ENCODE assay signal across 1 cellular context in the genomic region with DNA sequence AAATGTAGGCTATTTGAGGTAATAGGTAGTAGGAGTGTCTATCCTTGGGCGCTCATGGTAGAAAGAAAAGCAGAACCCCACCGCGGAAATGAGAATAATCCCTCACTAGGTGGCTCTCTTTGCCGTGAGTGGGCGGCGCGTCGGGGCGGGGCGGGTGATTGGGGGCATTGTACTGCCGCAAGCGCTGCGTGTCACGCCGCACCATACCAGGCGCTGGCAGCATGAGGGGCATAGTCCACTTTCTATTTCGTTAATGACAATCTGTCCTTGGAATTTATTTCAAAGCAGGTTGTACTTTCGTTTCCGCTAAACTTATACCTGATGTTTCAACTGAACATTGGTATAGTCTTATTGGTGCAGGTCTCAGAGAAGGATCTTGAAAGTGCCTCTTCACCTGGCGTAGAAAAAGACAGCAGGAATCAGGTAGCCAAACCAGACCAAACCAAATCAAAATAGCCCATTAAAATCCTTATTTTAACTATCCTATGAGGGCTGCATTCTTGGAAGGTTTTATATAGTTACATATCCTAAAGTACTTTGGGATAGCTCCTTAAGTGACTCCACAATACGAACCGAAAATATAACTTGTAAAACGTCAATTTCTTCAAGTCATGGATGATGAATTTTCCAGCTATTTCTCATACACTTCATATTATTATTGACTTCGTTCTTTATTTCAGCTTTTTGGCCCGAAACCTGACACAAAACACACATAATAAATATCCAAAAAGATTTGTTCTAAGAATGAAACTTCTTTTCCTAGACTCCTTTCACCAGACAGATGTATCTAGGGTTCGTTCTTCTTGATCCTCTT.
A peak's percentile ranks its signal among the peaks of the same experiment; 100 is the strongest.
TF ChIP-seq lines count a peak whose summit lies in the region.

No MANE protein-coding gene starts in this region.

TF ChIP-seq in K562, 482 proteins besides CTCF, POLR2A, EP300 and RAD21 (continued from another document and continues in another):
- TF ChIP-seq, protein P1, sequence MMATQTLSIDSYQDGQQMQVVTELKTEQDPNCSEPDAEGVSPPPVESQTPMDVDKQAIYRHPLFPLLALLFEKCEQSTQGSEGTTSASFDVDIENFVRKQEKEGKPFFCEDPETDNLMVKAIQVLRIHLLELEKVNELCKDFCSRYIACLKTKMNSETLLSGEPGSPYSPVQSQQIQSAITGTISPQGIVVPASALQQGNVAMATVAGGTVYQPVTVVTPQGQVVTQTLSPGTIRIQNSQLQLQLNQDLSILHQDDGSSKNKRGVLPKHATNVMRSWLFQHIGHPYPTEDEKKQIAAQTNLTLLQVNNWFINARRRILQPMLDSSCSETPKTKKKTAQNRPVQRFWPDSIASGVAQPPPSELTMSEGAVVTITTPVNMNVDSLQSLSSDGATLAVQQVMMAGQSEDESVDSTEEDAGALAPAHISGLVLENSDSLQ (IDR thresholded peaks at IDR 0.05) = peak; percentile 21; the same call in 1 of the 2 replicates
- TF ChIP-seq KLF13 (tag; IDR thresholded peaks at IDR 0.05; ENCODE audit: borderline replicate concordance, low read depth) (no peak), FOSL1 (tag; conservative IDR thresholded peaks at IDR 0.05) (0 out of 2 replicates have a peak, but pooled peaks have one; percentile 16), FOXK2 (conservative IDR thresholded peaks at IDR 0.05 in 1 of 2, IDR thresholded peaks at IDR 0.05 in 1 of 2; ENCODE audit: low read depth in 2 of 2) (0 out of 4 replicates have a peak, but pooled peaks of 1 of the 2 experiments have one; percentile 28), POU5F1 (IDR thresholded peaks at IDR 0.05; ENCODE audit: borderline replicate concordance, low read depth, low read length, partially characterized antibody) (no peak), KAT7 (CRISPR knock-in tag; IDR thresholded peaks at IDR 0.05; ENCODE audit: borderline replicate concordance) (no peak), PCBP1 (IDR thresholded peaks at IDR 0.05; ENCODE audit: low read depth, low read length, poor library complexity, severe bottlenecking) (no peak), ZNF384 (IDR thresholded peaks at IDR 0.05; ENCODE audit: low read depth, low read length) (no peak), ZNF695 (CRISPR knock-in tag; IDR thresholded peaks at IDR 0.05) (no peak), TCF7 (IDR thresholded peaks at IDR 0.05; ENCODE audit: borderline replicate concordance) (no peak), CBX2 (IDR thresholded peaks at IDR 0.05; ENCODE audit: insufficient read depth, low read length, poor library complexity, severe bottlenecking) (no peak), NR4A1 (CRISPR knock-in tag; IDR thresholded peaks at IDR 0.05) (no peak), NR4A1 (tag; IDR thresholded peaks at IDR 0.05) (no peak), GATAD2A (IDR thresholded peaks at IDR 0.05) (no peak; the same call in 1 of the 2 replicates), FOXA1 (IDR thresholded peaks at IDR 0.05; ENCODE audit: borderline replicate concordance) (no peak), BMI1 (IDR thresholded peaks at IDR 0.05; ENCODE audit: low read length) (no peak), CCAR2 (IDR thresholded peaks at IDR 0.05; ENCODE audit: low read depth, low read length) (no peak), SRSF1 (IDR thresholded peaks at IDR 0.05; ENCODE audit: low read depth, low read length) (no peak), CXXC5 (CRISPR knock-in tag; IDR thresholded peaks at IDR 0.05) (peak; percentile 75), ZC3H8 (IDR thresholded peaks at IDR 0.05) (no peak), TCF7L2 (IDR thresholded peaks at IDR 0.05; ENCODE audit: low read depth, low read length) (no peak), CHCHD3 (CRISPR knock-in tag; IDR thresholded peaks at IDR 0.05) (no peak), DIDO1 (tag; IDR thresholded peaks at IDR 0.05; ENCODE audit: low read depth) (no peak), ELF2 (CRISPR knock-in tag; IDR thresholded peaks at IDR 0.05) (no peak), ZNF134 (CRISPR knock-in tag; conservative IDR thresholded peaks at IDR 0.05) (no peak), MCM2 (IDR thresholded peaks at IDR 0.05; ENCODE audit: low read depth) (no peak), MAFG (tag; conservative IDR thresholded peaks at IDR 0.05) (no peak), MEF2A (IDR thresholded peaks at IDR 0.05; ENCODE audit: control insufficient read depth, low read depth, low read length) (no peak), ZNF124 (CRISPR knock-in tag; IDR thresholded peaks at IDR 0.05) (no peak), TFAM (CRISPR knock-in tag; conservative IDR thresholded peaks at IDR 0.05) (no peak), ZNF668 (CRISPR knock-in tag; IDR thresholded peaks at IDR 0.05) (no peak), ZNF583 (CRISPR knock-in tag; IDR thresholded peaks at IDR 0.05) (no peak), CHD4 (IDR thresholded peaks at IDR 0.05; ENCODE audit: insufficient read depth, insufficient replicate concordance, low read depth, low read length, poor library complexity, severe bottlenecking) (no peak), ZZZ3 (IDR thresholded peaks at IDR 0.05) (no peak), DNMT1 (IDR thresholded peaks at IDR 0.05) (no peak), ID3 (CRISPR knock-in tag; IDR thresholded peaks at IDR 0.05) (no peak), ID3 (tag; IDR thresholded peaks at IDR 0.05) (no peak), ZNF224 (CRISPR knock-in tag; IDR thresholded peaks at IDR 0.05) (no peak), ZNF212 (CRISPR knock-in tag; IDR thresholded peaks at IDR 0.05) (no peak), XRCC4 (IDR thresholded peaks at IDR 0.05; ENCODE audit: extremely low read depth, insufficient read depth, insufficient read length) (no peak), GABPB1 (CRISPR knock-in tag; IDR thresholded peaks at IDR 0.05) (no peak), SRF (CRISPR knock-in tag; IDR thresholded peaks at IDR 0.05) (no peak), YBX1 (IDR thresholded peaks at IDR 0.05) (no peak), ZNF644 (tag; IDR thresholded peaks at IDR 0.05; ENCODE audit: low read depth) (no peak), PRDM10 (IDR thresholded peaks at IDR 0.05; ENCODE audit: partially characterized antibody) (peak; percentile 84), NEUROD1 (IDR thresholded peaks at IDR 0.05; ENCODE audit: borderline replicate concordance, low read depth, low read length, partially characterized antibody) (no peak)
- TF ChIP-seq, protein P2, sequence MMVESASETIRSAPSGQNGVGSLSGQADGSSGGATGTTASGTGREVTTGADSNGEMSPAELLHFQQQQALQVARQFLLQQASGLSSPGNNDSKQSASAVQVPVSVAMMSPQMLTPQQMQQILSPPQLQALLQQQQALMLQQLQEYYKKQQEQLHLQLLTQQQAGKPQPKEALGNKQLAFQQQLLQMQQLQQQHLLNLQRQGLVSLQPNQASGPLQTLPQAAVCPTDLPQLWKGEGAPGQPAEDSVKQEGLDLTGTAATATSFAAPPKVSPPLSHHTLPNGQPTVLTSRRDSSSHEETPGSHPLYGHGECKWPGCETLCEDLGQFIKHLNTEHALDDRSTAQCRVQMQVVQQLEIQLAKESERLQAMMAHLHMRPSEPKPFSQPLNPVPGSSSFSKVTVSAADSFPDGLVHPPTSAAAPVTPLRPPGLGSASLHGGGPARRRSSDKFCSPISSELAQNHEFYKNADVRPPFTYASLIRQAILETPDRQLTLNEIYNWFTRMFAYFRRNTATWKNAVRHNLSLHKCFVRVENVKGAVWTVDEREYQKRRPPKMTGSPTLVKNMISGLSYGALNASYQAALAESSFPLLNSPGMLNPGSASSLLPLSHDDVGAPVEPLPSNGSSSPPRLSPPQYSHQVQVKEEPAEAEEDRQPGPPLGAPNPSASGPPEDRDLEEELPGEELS (CRISPR knock-in tag; IDR thresholded peaks at IDR 0.05; ENCODE audit: borderline replicate concordance) = no peak
- TF ChIP-seq, protein P3, sequence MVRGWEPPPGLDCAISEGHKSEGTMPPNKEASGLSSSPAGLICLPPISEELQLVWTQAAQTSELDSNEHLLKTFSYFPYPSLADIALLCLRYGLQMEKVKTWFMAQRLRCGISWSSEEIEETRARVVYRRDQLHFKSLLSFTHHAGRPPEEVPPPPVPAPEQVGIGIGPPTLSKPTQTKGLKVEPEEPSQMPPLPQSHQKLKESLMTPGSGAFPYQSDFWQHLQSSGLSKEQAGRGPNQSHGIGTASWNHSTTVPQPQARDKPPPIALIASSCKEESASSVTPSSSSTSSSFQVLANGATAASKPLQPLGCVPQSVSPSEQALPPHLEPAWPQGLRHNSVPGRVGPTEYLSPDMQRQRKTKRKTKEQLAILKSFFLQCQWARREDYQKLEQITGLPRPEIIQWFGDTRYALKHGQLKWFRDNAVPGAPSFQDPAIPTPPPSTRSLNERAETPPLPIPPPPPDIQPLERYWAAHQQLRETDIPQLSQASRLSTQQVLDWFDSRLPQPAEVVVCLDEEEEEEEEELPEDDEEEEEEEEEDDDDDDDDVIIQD (CRISPR knock-in tag; IDR thresholded peaks at IDR 0.05) = no peak
- TF ChIP-seq, protein P4, sequence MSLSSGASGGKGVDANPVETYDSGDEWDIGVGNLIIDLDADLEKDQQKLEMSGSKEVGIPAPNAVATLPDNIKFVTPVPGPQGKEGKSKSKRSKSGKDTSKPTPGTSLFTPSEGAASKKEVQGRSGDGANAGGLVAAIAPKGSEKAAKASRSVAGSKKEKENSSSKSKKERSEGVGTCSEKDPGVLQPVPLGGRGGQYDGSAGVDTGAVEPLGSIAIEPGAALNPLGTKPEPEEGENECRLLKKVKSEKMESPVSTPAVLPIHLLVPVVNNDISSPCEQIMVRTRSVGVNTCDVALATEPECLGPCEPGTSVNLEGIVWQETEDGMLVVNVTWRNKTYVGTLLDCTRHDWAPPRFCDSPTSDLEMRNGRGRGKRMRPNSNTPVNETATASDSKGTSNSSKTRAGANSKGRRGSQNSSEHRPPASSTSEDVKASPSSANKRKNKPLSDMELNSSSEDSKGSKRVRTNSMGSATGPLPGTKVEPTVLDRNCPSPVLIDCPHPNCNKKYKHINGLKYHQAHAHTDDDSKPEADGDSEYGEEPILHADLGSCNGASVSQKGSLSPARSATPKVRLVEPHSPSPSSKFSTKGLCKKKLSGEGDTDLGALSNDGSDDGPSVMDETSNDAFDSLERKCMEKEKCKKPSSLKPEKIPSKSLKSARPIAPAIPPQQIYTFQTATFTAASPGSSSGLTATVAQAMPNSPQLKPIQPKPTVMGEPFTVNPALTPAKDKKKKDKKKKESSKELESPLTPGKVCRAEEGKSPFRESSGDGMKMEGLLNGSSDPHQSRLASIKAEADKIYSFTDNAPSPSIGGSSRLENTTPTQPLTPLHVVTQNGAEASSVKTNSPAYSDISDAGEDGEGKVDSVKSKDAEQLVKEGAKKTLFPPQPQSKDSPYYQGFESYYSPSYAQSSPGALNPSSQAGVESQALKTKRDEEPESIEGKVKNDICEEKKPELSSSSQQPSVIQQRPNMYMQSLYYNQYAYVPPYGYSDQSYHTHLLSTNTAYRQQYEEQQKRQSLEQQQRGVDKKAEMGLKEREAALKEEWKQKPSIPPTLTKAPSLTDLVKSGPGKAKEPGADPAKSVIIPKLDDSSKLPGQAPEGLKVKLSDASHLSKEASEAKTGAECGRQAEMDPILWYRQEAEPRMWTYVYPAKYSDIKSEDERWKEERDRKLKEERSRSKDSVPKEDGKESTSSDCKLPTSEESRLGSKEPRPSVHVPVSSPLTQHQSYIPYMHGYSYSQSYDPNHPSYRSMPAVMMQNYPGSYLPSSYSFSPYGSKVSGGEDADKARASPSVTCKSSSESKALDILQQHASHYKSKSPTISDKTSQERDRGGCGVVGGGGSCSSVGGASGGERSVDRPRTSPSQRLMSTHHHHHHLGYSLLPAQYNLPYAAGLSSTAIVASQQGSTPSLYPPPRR (CRISPR knock-in tag; IDR thresholded peaks at IDR 0.05; ENCODE audit: borderline replicate concordance) = no peak
- TF ChIP-seq, protein P5, sequence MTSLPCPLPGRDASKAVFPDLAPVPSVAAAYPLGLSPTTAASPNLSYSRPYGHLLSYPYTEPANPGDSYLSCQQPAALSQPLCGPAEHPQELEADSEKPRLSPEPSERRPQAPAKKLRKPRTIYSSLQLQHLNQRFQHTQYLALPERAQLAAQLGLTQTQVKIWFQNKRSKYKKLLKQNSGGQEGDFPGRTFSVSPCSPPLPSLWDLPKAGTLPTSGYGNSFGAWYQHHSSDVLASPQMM (CRISPR knock-in tag; IDR thresholded peaks at IDR 0.05) = no peak
- TF ChIP-seq, protein P6, sequence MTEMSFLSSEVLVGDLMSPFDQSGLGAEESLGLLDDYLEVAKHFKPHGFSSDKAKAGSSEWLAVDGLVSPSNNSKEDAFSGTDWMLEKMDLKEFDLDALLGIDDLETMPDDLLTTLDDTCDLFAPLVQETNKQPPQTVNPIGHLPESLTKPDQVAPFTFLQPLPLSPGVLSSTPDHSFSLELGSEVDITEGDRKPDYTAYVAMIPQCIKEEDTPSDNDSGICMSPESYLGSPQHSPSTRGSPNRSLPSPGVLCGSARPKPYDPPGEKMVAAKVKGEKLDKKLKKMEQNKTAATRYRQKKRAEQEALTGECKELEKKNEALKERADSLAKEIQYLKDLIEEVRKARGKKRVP (CRISPR knock-in tag; IDR thresholded peaks at IDR 0.05) = no peak
- TF ChIP-seq, protein P7, sequence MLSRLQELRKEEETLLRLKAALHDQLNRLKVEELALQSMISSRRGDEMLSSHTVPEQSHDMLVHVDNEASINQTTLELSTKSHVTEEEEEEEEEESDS (CRISPR knock-in tag; IDR thresholded peaks at IDR 0.05) = no peak
